ENCODE assay signal across 1 cellular context in the genomic region with DNA sequence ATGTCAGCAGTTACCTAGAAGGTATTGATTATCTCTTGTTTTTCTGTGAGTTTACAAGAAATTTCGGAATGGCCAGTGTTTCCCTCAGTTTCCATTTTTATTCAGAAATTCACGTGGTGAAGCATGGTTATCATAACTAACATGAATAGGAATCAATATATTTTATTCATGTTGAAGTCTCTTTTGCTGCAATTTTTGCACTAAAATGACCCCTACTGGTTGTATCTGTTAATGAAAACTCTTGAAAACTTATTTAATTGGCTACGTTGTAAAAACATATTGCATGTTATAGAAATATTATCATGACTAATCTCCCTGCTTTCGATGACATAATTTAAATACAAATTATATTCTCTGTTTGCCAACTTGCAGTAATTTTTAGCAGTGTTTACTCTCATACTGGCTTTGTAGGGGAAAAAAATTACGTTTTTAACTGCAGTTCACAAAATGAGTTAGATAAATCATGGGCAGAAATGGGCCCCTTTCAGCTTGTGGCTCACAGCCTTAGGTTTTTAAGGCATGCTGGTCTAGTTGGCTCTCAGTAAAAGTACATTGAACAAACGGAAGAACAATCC.
TF ChIP-seq lines count a peak whose summit lies in the region.

No MANE protein-coding gene starts in this region.

TF ChIP-seq in H1, 55 proteins besides CTCF, POLR2A, EP300 and RAD21:
- TF ChIP-seq, protein P1, sequence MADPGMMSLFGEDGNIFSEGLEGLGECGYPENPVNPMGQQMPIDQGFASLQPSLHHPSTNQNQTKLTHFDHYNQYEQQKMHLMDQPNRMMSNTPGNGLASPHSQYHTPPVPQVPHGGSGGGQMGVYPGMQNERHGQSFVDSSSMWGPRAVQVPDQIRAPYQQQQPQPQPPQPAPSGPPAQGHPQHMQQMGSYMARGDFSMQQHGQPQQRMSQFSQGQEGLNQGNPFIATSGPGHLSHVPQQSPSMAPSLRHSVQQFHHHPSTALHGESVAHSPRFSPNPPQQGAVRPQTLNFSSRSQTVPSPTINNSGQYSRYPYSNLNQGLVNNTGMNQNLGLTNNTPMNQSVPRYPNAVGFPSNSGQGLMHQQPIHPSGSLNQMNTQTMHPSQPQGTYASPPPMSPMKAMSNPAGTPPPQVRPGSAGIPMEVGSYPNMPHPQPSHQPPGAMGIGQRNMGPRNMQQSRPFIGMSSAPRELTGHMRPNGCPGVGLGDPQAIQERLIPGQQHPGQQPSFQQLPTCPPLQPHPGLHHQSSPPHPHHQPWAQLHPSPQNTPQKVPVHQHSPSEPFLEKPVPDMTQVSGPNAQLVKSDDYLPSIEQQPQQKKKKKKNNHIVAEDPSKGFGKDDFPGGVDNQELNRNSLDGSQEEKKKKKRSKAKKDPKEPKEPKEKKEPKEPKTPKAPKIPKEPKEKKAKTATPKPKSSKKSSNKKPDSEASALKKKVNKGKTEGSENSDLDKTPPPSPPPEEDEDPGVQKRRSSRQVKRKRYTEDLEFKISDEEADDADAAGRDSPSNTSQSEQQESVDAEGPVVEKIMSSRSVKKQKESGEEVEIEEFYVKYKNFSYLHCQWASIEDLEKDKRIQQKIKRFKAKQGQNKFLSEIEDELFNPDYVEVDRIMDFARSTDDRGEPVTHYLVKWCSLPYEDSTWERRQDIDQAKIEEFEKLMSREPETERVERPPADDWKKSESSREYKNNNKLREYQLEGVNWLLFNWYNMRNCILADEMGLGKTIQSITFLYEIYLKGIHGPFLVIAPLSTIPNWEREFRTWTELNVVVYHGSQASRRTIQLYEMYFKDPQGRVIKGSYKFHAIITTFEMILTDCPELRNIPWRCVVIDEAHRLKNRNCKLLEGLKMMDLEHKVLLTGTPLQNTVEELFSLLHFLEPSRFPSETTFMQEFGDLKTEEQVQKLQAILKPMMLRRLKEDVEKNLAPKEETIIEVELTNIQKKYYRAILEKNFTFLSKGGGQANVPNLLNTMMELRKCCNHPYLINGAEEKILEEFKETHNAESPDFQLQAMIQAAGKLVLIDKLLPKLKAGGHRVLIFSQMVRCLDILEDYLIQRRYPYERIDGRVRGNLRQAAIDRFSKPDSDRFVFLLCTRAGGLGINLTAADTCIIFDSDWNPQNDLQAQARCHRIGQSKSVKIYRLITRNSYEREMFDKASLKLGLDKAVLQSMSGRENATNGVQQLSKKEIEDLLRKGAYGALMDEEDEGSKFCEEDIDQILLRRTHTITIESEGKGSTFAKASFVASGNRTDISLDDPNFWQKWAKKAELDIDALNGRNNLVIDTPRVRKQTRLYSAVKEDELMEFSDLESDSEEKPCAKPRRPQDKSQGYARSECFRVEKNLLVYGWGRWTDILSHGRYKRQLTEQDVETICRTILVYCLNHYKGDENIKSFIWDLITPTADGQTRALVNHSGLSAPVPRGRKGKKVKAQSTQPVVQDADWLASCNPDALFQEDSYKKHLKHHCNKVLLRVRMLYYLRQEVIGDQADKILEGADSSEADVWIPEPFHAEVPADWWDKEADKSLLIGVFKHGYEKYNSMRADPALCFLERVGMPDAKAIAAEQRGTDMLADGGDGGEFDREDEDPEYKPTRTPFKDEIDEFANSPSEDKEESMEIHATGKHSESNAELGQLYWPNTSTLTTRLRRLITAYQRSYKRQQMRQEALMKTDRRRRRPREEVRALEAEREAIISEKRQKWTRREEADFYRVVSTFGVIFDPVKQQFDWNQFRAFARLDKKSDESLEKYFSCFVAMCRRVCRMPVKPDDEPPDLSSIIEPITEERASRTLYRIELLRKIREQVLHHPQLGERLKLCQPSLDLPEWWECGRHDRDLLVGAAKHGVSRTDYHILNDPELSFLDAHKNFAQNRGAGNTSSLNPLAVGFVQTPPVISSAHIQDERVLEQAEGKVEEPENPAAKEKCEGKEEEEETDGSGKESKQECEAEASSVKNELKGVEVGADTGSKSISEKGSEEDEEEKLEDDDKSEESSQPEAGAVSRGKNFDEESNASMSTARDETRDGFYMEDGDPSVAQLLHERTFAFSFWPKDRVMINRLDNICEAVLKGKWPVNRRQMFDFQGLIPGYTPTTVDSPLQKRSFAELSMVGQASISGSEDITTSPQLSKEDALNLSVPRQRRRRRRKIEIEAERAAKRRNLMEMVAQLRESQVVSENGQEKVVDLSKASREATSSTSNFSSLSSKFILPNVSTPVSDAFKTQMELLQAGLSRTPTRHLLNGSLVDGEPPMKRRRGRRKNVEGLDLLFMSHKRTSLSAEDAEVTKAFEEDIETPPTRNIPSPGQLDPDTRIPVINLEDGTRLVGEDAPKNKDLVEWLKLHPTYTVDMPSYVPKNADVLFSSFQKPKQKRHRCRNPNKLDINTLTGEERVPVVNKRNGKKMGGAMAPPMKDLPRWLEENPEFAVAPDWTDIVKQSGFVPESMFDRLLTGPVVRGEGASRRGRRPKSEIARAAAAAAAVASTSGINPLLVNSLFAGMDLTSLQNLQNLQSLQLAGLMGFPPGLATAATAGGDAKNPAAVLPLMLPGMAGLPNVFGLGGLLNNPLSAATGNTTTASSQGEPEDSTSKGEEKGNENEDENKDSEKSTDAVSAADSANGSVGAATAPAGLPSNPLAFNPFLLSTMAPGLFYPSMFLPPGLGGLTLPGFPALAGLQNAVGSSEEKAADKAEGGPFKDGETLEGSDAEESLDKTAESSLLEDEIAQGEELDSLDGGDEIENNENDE (IDR thresholded peaks at IDR 0.05; ENCODE audit: insufficient replicate concordance, low read length): no peak
- TF ChIP-seq EZH2 (IDR thresholded peaks at IDR 0.05; ENCODE audit: low read depth, low read length, severe bottlenecking) (no peak), YY1 (IDR thresholded peaks at IDR 0.05; ENCODE audit: low read depth, low read length) (no peak), TBP (IDR thresholded peaks at IDR 0.05; ENCODE audit: low read depth, low read length) (no peak), ATF3 (IDR thresholded peaks at IDR 0.05; ENCODE audit: insufficient read depth, low read depth, low read length) (no peak), TAF1 (IDR thresholded peaks at IDR 0.05; ENCODE audit: low read depth, low read length) (no peak), POU5F1 (IDR thresholded peaks at IDR 0.05; ENCODE audit: low read depth, low read length) (no peak)
- TF ChIP-seq, protein P2, sequence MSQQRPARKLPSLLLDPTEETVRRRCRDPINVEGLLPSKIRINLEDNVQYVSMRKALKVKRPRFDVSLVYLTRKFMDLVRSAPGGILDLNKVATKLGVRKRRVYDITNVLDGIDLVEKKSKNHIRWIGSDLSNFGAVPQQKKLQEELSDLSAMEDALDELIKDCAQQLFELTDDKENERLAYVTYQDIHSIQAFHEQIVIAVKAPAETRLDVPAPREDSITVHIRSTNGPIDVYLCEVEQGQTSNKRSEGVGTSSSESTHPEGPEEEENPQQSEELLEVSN (IDR thresholded peaks at IDR 0.05): no peak
